In genomic region chr6:32413427-32414047, GRCh38 we compare ENCODE assay signal across 8 cellular contexts. TPM values are rescaled to one million over a fixed set of nuclear protein-coding genes. Genes with fewer than 3 reads are reported as not detected.
DNase-seq lines count a peak whose midpoint lies in the region; ATAC-seq and TF ChIP-seq lines count a peak whose summit lies in the region.

No MANE protein-coding gene starts in this region.

- H3K27me3 Mint-ChIP-seq in GM23338 (ENCODE audit: insufficient read depth, low read depth, poor library complexity): peaks cover 8% of the 10 kb centered on the region
- H3K27me3 Mint-ChIP-seq in central memory CD8-positive, alpha-beta T cell: peaks cover 68% of the 10 kb centered on the region

- H3K4me2 ChIP-seq in GM23338: no peak overlapping the region

- peak; percentile 86 for DNase-seq in AG20443 (ENCODE audit: low spot score)
- peak; percentile 87 for DNase-seq in GM23338 (ENCODE audit: low spot score)
- peak; percentile 70 for DNase-seq in NCI-H2227 treated with DMSO at 0.1 percent for 48 hours (lab: John Stamatoyannopoulos, UW)
- DNase-seq in activated CD4-positive, alpha-beta T cell treated with anti-CD3 and anti-CD28 coated beads for 24 hours (ENCODE audit: low read depth in 2 of 2): peak; percentile 80 to 83
- peak; percentile 74 to 84 for DNase-seq in central memory CD8-positive, alpha-beta T cell (ENCODE audit: low spot score in 2 of 2)
- peak; percentile 74 for DNase-seq in kidney tubule cell (ENCODE audit: low spot score)
- peak; percentile 72 for DNase-seq in stimulated activated CD4-positive, alpha-beta T cell treated with anti-CD3 and anti-CD28 coated beads, Interleukin-2, amount 100 ng/mL, for 4 hours (ENCODE audit: low read depth)

- H3K4me1 Mint-ChIP-seq in GM23338: peaks cover 6% of the 10 kb centered on the region
- H3K4me1 Mint-ChIP-seq in central memory CD8-positive, alpha-beta T cell: peaks cover 12% of the 10 kb centered on the region

- H3K4me3 ChIP-seq in GM23338: no peak overlapping the region

- no peaks in the 10 kb centered on the region; the same call in 2 of the 3 replicates for H3K9me3 Mint-ChIP-seq in GM23338
- no peaks in the 10 kb centered on the region for H3K9me3 Mint-ChIP-seq in central memory CD8-positive, alpha-beta T cell

- no peaks in the 10 kb centered on the region for H3K36me3 ChIP-seq in GM23338 (ENCODE audit: insufficient read depth)

- H2AFZ ChIP-seq in GM23338: peak overlapping the region; percentile 86; the same call in 1 of the 2 replicates

- H3K4me3 Mint-ChIP-seq in GM23338: no peak overlapping the region; the same call in 2 of the 3 replicates
- no peak overlapping the region for H3K4me3 Mint-ChIP-seq in central memory CD8-positive, alpha-beta T cell

- H3K36me3 Mint-ChIP-seq in GM23338 (ENCODE audit: low read depth): no peaks in the 10 kb centered on the region
- H3K36me3 Mint-ChIP-seq in central memory CD8-positive, alpha-beta T cell (ENCODE audit: insufficient read depth): peaks cover 1% of the 10 kb centered on the region

- no peak overlapping the region for H3K27ac Mint-ChIP-seq in GM23338
- H3K27ac Mint-ChIP-seq in central memory CD8-positive, alpha-beta T cell (ENCODE audit: low read depth): no peak overlapping the region

- H4K20me1 ChIP-seq in GM23338 (replicated peaks; ENCODE audit: insufficient read depth): no peaks in the 10 kb centered on the region

- no peaks in the 10 kb centered on the region for H3K79me2 ChIP-seq in GM23338 (replicated peaks; ENCODE audit: insufficient read depth)

- H3K27ac ChIP-seq in GM23338 (ENCODE audit: low read depth): no peak overlapping the region

- H3K27me3 ChIP-seq in GM23338 (ENCODE audit: insufficient read depth): peaks cover 11% of the 10 kb centered on the region

- H3K9me2 ChIP-seq in GM23338 (ENCODE audit: insufficient read depth): no peaks in the 10 kb centered on the region

- ATAC-seq in GM23338: peak; percentile 88
- ATAC-seq in central memory CD8-positive, alpha-beta T cell (replicated peaks; ENCODE audit: extremely low read depth, poor library complexity, severe bottlenecking): peak; percentile 94
- ATAC-seq in HG03521 (IDR thresholded peaks at IDR 0.05; ENCODE audit: unreplicated experiment): no peak

- TF ChIP-seq CTCF in GM23338 (conservative IDR thresholded peaks at IDR 0.05; ENCODE audit: low read depth in 2 of 2): peak; percentile 87 to 91

- no peaks in the 10 kb centered on the region for H3K4me1 ChIP-seq in GM23338 (ENCODE audit: insufficient read depth)

- H3F3A ChIP-seq in GM23338 (replicated peaks; ENCODE audit: low read depth): no peaks in the 10 kb centered on the region

TF ChIP-seq in GM23338, 12 proteins besides CTCF, POLR2A, EP300 and RAD21 (continues in another document):
- no peak for TF ChIP-seq STAT1 (IDR thresholded peaks at IDR 0.05; ENCODE audit: unreplicated experiment)
- no peak for TF ChIP-seq NANOG (IDR thresholded peaks at IDR 0.05; ENCODE audit: borderline replicate concordance)
- TF ChIP-seq ZNF331 (CRISPR knock-in tag; IDR thresholded peaks at IDR 0.05; ENCODE audit: low read depth): no peak
- TF ChIP-seq ZNF114 (CRISPR knock-in tag; IDR thresholded peaks at IDR 0.05): no peak
- TF ChIP-seq EZH2 (IDR thresholded peaks at IDR 0.05; ENCODE audit: low read depth, unreplicated experiment): no peak
- no peak for TF ChIP-seq JUNB (IDR thresholded peaks at IDR 0.05; ENCODE audit: unreplicated experiment)
- TF ChIP-seq ZNF462 (CRISPR knock-in tag; IDR thresholded peaks at IDR 0.05): no peak
- TF ChIP-seq ETS1 (IDR thresholded peaks at IDR 0.05): no peak
- no peak for TF ChIP-seq EZH2phosphoT487 (IDR thresholded peaks at IDR 0.05; ENCODE audit: unreplicated experiment)
- no peak for TF ChIP-seq POLR2AphosphoS5 (IDR thresholded peaks at IDR 0.05; ENCODE audit: low read depth)
- no peak for TF ChIP-seq CREB1 (CRISPR knock-in tag; IDR thresholded peaks at IDR 0.05; ENCODE audit: low read depth)

RNA-seq across cellular contexts. Expression of gene BTNL2, which starts 6.6 kb away (rescaled TPM):
- total RNA-seq in GM23338 (2014; rRNA removed; shearing (Covaris generic)): not detected in 2 replicates
- polyA plus RNA-seq in GM23338 (2016; fragmentation: Nextera tagmentation; extraction: Ambion mirVana): not detected in 2 replicates

RNA-seq across cellular contexts. Expression of gene HLA-DRA, which starts 26.1 kb away (rescaled TPM):
- total RNA-seq in GM23338 (2014; rRNA removed; shearing (Covaris generic)): 4.4 and 6.9 TPM in 2 replicates
- 7.7 and 10.5 TPM in 2 replicates for polyA plus RNA-seq in GM23338 (2016; fragmentation: Nextera tagmentation; extraction: Ambion mirVana)

RNA-seq across cellular contexts. Expression of gene TSBP1, which starts 41.8 kb away (rescaled TPM):
- not detected in 2 replicates for total RNA-seq in GM23338 (2014; rRNA removed; shearing (Covaris generic))
- 0.15 TPM in 1 of 2 replicates, not detected in the other for polyA plus RNA-seq in GM23338 (2016; fragmentation: Nextera tagmentation; extraction: Ambion mirVana)
